28 cellular contexts compared by ENCODE assay signal in genomic region chr12:25124493-25124892, GRCh38.
"Had no signal": no experiment of that assay in that cellular context is flagged by ENCODE, and none has a peak within 500 bp of the region (broad histone marks: within the 10 kb centered on the region; RNA-seq: fewer than 3 reads in every experiment).

No MANE protein-coding gene starts in this region.

- H3K4me1 ChIP-seq: neural progenitor cell, parathyroid adenoma, psoas muscle, right lobe of liver, sigmoid colon, stomach, thyroid gland, tibial nerve, upper lobe of left lung, vagina had no signal

- DNase-seq: occipital lobe; ovary; posterior cingulate gyrus; psoas muscle; right cardiac atrium; right lobe of liver; sigmoid colon; small intestine; stimulated activated CD4-positive, alpha-beta T cell treated with anti-CD3 and anti-CD28 coated beads, Interleukin-15, amount 100 ng/mL, for 24 hours; stimulated activated CD4-positive, alpha-beta T cell treated with anti-CD3 and anti-CD28 coated beads, Interleukin-2, amount 100 ng/mL, for 24 hours; stimulated activated CD4-positive, alpha-beta T cell treated with anti-CD3 and anti-CD28 coated beads, Interleukin-2, amount 100 ng/mL, for 48 hours; stimulated activated CD4-positive, alpha-beta T cell treated with anti-CD3 and anti-CD28 coated beads, Interleukin-4, amount 100 ng/mL, for 24 hours; stimulated activated naive B cell treated with anti-CD40 and anti-IgM and Interleukin-4, amounts not matched to agents 10 μg/mL and 1 μg/mL and 100 μg/mL, for 72 hours; stimulated activated naive CD4-positive, alpha-beta T cell treated with Interleukin-2 at 50 U/mL for 16 hours; stomach; thyroid gland; trophoblast cell; upper lobe of left lung had no signal

- H3K4me1 Mint-ChIP-seq: nephron; neural progenitor cell; stimulated activated effector memory CD8-positive, alpha-beta T cell treated with anti-CD3 and anti-CD28 coated beads, Interleukin-12 subunit alpha, Interleukin-12 subunit beta, amount 100 ng/mL, for 72 hours had no signal

- H3K79me2 ChIP-seq: parathyroid adenoma had no signal

- H3K36me3 Mint-ChIP-seq: neural progenitor cell; stimulated activated effector memory CD8-positive, alpha-beta T cell treated with anti-CD3 and anti-CD28 coated beads, Interleukin-12 subunit alpha, Interleukin-12 subunit beta, amount 100 ng/mL, for 72 hours; stimulated activated naive B cell treated with anti-CD40 and anti-IgM and Interleukin-4, amounts not matched to agents 10 μg/mL and 1 μg/mL and 100 μg/mL, for 72 hours had no signal

- FAIRE-seq: small intestine, urothelium cell line had no signal

- H3K27ac Mint-ChIP-seq: nephron; neural progenitor cell; progenitor cell of endocrine pancreas; stimulated activated effector memory CD8-positive, alpha-beta T cell treated with anti-CD3 and anti-CD28 coated beads, Interleukin-12 subunit alpha, Interleukin-12 subunit beta, amount 100 ng/mL, for 72 hours; stimulated activated naive B cell treated with anti-CD40 and anti-IgM and Interleukin-4, amounts not matched to agents 10 μg/mL and 1 μg/mL and 100 μg/mL, for 72 hours; stimulated activated naive CD8-positive, alpha-beta T cell treated with anti-CD3 and anti-CD28 coated beads, Interleukin-15, Interleukin-2, amounts not matched to agents 100 ng/mL and 50 ng/mL, for 24 hours had no signal

- H2AFZ ChIP-seq: neural progenitor cell, parathyroid adenoma had no signal

- H3K4me3 Mint-ChIP-seq: nephron; neural progenitor cell; stimulated activated effector memory CD8-positive, alpha-beta T cell treated with anti-CD3 and anti-CD28 coated beads, Interleukin-12 subunit alpha, Interleukin-12 subunit beta, amount 100 ng/mL, for 72 hours; stimulated activated naive B cell treated with anti-CD40 and anti-IgM and Interleukin-4, amounts not matched to agents 10 μg/mL and 1 μg/mL and 100 μg/mL, for 72 hours; stimulated activated naive CD8-positive, alpha-beta T cell treated with anti-CD3 and anti-CD28 coated beads, Interleukin-15, Interleukin-2, amounts not matched to agents 100 ng/mL and 50 ng/mL, for 24 hours had no signal

- H3K36me3 ChIP-seq: neural progenitor cell, ovary, right lobe of liver, sigmoid colon, stomach, thoracic aorta, thyroid gland, tibial nerve, upper lobe of left lung, vagina had no signal

- H3K27me3 ChIP-seq: neural progenitor cell, ovary, right lobe of liver, sigmoid colon, stomach, thyroid gland, tibial nerve, upper lobe of left lung, vagina had no signal

- H3K9me3 Mint-ChIP-seq: nephron; neural progenitor cell; stimulated activated effector memory CD8-positive, alpha-beta T cell treated with anti-CD3 and anti-CD28 coated beads, Interleukin-12 subunit alpha, Interleukin-12 subunit beta, amount 100 ng/mL, for 72 hours; stimulated activated naive B cell treated with anti-CD40 and anti-IgM and Interleukin-4, amounts not matched to agents 10 μg/mL and 1 μg/mL and 100 μg/mL, for 72 hours; stimulated activated naive CD8-positive, alpha-beta T cell treated with anti-CD3 and anti-CD28 coated beads, Interleukin-15, Interleukin-2, amounts not matched to agents 100 ng/mL and 50 ng/mL, for 24 hours had no signal

- H3K4me2 ChIP-seq: neural progenitor cell had no signal

- H3K4me3 ChIP-seq: neural progenitor cell, ovary, psoas muscle, right lobe of liver, sigmoid colon, stomach, thoracic aorta, thyroid gland, tibial nerve, upper lobe of left lung, vagina had no signal

- H3K27me3 Mint-ChIP-seq: progenitor cell of endocrine pancreas; stimulated activated naive CD8-positive, alpha-beta T cell treated with anti-CD3 and anti-CD28 coated beads, Interleukin-15, Interleukin-2, amounts not matched to agents 100 ng/mL and 50 ng/mL, for 24 hours had no signal

- H3K27ac ChIP-seq: neural progenitor cell, ovary, parathyroid adenoma, psoas muscle, right lobe of liver, sigmoid colon, stomach, thoracic aorta, thyroid gland, tibial nerve, upper lobe of left lung, vagina had no signal

- H3K9ac ChIP-seq: neural progenitor cell, parathyroid adenoma had no signal

- H3K9me3 ChIP-seq: ovary, psoas muscle, right lobe of liver, sigmoid colon, stomach, thoracic aorta, thyroid gland, tibial nerve, upper lobe of left lung, vagina had no signal
